In genomic region chr9:121085661-121086060, GRCh38 we compare ENCODE assay signal across 9 cellular contexts.
"Had no signal": no experiment of that assay in that cellular context is flagged by ENCODE, and none has a peak within 500 bp of the region (broad histone marks: within the 10 kb centered on the region; RNA-seq: fewer than 3 reads in every experiment).

No MANE protein-coding gene starts in this region.

- H3K27ac ChIP-seq: tibial nerve, VCaP had no signal

- H3K4me1 ChIP-seq: tibial nerve had no signal

- H3K4me3 ChIP-seq: tibial nerve had no signal

- H3K27me3 ChIP-seq: tibial nerve had no signal

- DNase-seq: activated CD4-positive, alpha-beta memory T cell treated with anti-CD3 and anti-CD28 coated beads, Interleukin-2, amount 10 ng/mL, durations not matched to agents 7 days and 5 days; activated naive CD4-positive, alpha-beta T cell; aorta; hippocampal formation; left ventricle myocardium superior; small intestine; T1000 had no signal

- H3K9me3 ChIP-seq: tibial nerve had no signal
